ENCODE assay signal across 8 cellular contexts in the genomic region with DNA sequence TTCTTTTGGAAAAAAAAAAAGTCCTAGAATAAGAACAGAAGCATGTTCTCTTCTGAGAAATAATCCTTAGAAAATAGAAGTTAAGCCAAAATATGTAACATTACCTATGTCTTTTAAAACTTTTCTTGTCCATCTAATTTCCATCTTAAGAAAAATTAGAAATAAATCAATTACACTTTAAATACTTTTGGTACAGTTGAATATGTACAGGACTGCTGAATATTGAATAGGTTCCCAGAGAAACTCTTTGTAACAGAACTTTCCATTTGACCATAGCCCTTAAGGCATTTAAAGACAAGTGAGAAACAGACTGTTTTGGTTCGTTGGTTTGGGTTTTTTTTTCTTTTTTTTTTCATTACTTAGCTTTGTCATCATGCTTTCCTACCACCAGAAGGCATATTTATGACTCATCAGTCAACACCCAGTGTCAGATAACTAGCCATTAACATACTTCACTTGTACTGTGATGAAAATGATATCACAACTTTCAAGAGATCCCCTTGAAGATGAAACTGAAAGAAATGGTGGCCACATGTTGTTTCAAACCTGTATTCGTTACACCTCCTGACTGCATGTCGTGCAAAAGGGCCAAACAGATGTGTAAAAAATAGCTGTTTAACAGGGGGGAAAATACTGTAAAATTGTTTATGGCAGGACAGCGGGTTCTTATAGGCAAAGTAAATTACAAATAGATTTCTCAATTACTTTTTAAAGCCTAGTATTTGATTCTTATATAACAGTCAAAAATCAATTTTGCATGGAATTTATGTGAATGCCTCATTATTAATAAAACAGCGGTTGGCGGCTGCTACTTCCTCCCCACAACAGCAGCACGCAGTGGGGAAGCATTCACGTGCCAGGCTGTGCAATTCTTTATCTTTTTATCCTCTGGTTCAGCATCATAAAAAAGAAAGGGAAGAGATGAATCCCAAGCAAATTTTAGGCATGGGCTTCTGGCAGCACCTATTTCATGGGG.
DNase-seq lines count a peak whose midpoint lies in the region; ATAC-seq, FAIRE-seq and TF ChIP-seq lines count a peak whose summit lies in the region.

No MANE protein-coding gene starts in this region.

- H3K36me3 Mint-ChIP-seq in activated CD4-positive, alpha-beta memory T cell treated with anti-CD3 and anti-CD28 coated beads, Interleukin-2, amount 10 ng/mL, durations not matched to agents 7 days and 5 days (ENCODE audit: low read depth): peaks cover 6% of the 10 kb centered on the region
- H3K36me3 Mint-ChIP-seq in naive thymus-derived CD4-positive, alpha-beta T cell: peaks cover 0 to 11% (median 0%) of the 10 kb centered on the region in 5 donors

- CTCF ChIA-PET in activated CD4-positive, alpha-beta memory T cell treated with anti-CD3 and anti-CD28 coated beads, Interleukin-2, amount 10 ng/mL, durations not matched to agents 7 days and 5 days (lab: Charles Lee): interaction anchor here (1.6 kb wide), 1 partner anchor 57 kb away, joined by 4 read pairs; no protein-coding TSS in a partner anchor
- CTCF ChIA-PET in naive thymus-derived CD4-positive, alpha-beta T cell (lab: Charles Lee): no interaction called here

- H3K27me3 ChIP-seq in naive thymus-derived CD4-positive, alpha-beta T cell (ENCODE audit: control insufficient read depth in 2 of 2, insufficient read depth in 2 of 2, low read length in 2 of 2): no peaks in the 10 kb centered on the region
- no peaks in the 10 kb centered on the region for H3K27me3 ChIP-seq in esophagus squamous epithelium

- peaks cover 5% of the 10 kb centered on the region for H3K9me3 Mint-ChIP-seq in activated CD4-positive, alpha-beta memory T cell treated with anti-CD3 and anti-CD28 coated beads, Interleukin-2, amount 10 ng/mL, durations not matched to agents 7 days and 5 days
- peaks cover 0 to 7% (median 3%) of the 10 kb centered on the region in 11 donors for H3K9me3 Mint-ChIP-seq in naive thymus-derived CD4-positive, alpha-beta T cell

- POLR2A ChIA-PET in activated CD4-positive, alpha-beta memory T cell treated with anti-CD3 and anti-CD28 coated beads, Interleukin-2, amount 10 ng/mL, durations not matched to agents 7 days and 5 days (lab: Charles Lee): interaction anchor here (0.6 to 1.5 kb wide), 7 partner anchors 23 to 378 kb away, joined by 3 to 4 read pairs (median 3); a partner anchor contains a TSS
- POLR2A ChIA-PET in naive thymus-derived CD4-positive, alpha-beta T cell (lab: Charles Lee): no interaction called here

- TF ChIP-seq POLR2A in GM12892 (IDR thresholded peaks at IDR 0.05; ENCODE audit: low read depth, low read length) (no peak), esophagus squamous epithelium (IDR thresholded peaks at IDR 0.05) (no peak)

- H3K27ac ChIP-seq in naive thymus-derived CD4-positive, alpha-beta T cell (ENCODE audit: low read depth, low read length): no peak overlapping the region
- H3K27ac ChIP-seq in esophagus squamous epithelium: no peak overlapping the region

- intact Hi-C loops in naive thymus-derived CD4-positive, alpha-beta T cell (cut with micrococcal nuclease): loop anchor here in 1 of 2 donors (1.0 to 10.0 kb wide), 4 partner anchors 65 to 332 kb away; a partner anchor contains a TSS
- intact Hi-C loops in esophagus squamous epithelium (cut with DNase I): no loop called here

- WGBS in esophagus squamous epithelium, 2 donors: 52 to 54% methylated on average over 8 of the region's 8 CpGs

- H3K4me1 Mint-ChIP-seq in activated CD4-positive, alpha-beta memory T cell treated with anti-CD3 and anti-CD28 coated beads, Interleukin-2, amount 10 ng/mL, durations not matched to agents 7 days and 5 days: peaks cover 24% of the 10 kb centered on the region
- peaks cover 6 to 20% (median 8%) of the 10 kb centered on the region in 7 donors for H3K4me1 Mint-ChIP-seq in naive thymus-derived CD4-positive, alpha-beta T cell

- ATAC-seq in GM19468 (IDR thresholded peaks at IDR 0.05; ENCODE audit: extremely low read depth, unreplicated experiment) (peak; percentile 99), HG03442 (IDR thresholded peaks at IDR 0.05; ENCODE audit: unreplicated experiment) (peak; percentile 97)
- peak; percentile 89 for ATAC-seq in naive thymus-derived CD4-positive, alpha-beta T cell

- H3K4me3 ChIP-seq in naive thymus-derived CD4-positive, alpha-beta T cell (ENCODE audit: low read length): no peak overlapping the region
- H3K4me3 ChIP-seq in esophagus squamous epithelium: no peak overlapping the region

- H3K27ac Mint-ChIP-seq in activated CD4-positive, alpha-beta memory T cell treated with anti-CD3 and anti-CD28 coated beads, Interleukin-2, amount 10 ng/mL, durations not matched to agents 7 days and 5 days: peak overlapping the region; percentile 81
- peak overlapping the region in 2 of 9 donors; percentile 11 to 90 for H3K27ac Mint-ChIP-seq in naive thymus-derived CD4-positive, alpha-beta T cell

- peaks cover 0 to 7% of the 10 kb centered on the region in 2 donors for H3K4me1 ChIP-seq in naive thymus-derived CD4-positive, alpha-beta T cell (ENCODE audit: control insufficient read depth in 2 of 2, insufficient read depth in 2 of 2, low read length in 2 of 2)
- H3K4me1 ChIP-seq in esophagus squamous epithelium: no peaks in the 10 kb centered on the region

- no peak for TF ChIP-seq CTCF in esophagus squamous epithelium (IDR thresholded peaks at IDR 0.05)

- peaks cover 4% of the 10 kb centered on the region for H3K27me3 Mint-ChIP-seq in activated CD4-positive, alpha-beta memory T cell treated with anti-CD3 and anti-CD28 coated beads, Interleukin-2, amount 10 ng/mL, durations not matched to agents 7 days and 5 days
- H3K27me3 Mint-ChIP-seq in naive thymus-derived CD4-positive, alpha-beta T cell: peaks cover 0 to 1% (median 0%) of the 10 kb centered on the region in 5 donors

- peak; percentile 97 for FAIRE-seq in GM12892 (lab: Jason Lieb, UNC)

- DNase-seq in GM12892 (ENCODE audit: insufficient read length) (peak; percentile 33), cerebellum (ENCODE audit: low spot score) (no peak), esophagus squamous epithelium (lab: John Stamatoyannopoulos, UW) (no peak)
- DNase-seq in activated CD4-positive, alpha-beta memory T cell treated with anti-CD3 and anti-CD28 coated beads, Interleukin-2, amount 10 ng/mL, durations not matched to agents 7 days and 5 days: peak; percentile 33
- no peak for DNase-seq in naive thymus-derived CD4-positive, alpha-beta T cell
- DNase-seq in stimulated activated naive CD4-positive, alpha-beta T cell treated with Interleukin-2 at 50 U/mL for 16 hours (lab: John Stamatoyannopoulos, UW): no peak

- no peaks in the 10 kb centered on the region for H3K36me3 ChIP-seq in naive thymus-derived CD4-positive, alpha-beta T cell (ENCODE audit: control insufficient read depth in 2 of 3, insufficient read depth in 3 of 3, low read length in 3 of 3)
- no peaks in the 10 kb centered on the region for H3K36me3 ChIP-seq in esophagus squamous epithelium

- H3K4me3 Mint-ChIP-seq in activated CD4-positive, alpha-beta memory T cell treated with anti-CD3 and anti-CD28 coated beads, Interleukin-2, amount 10 ng/mL, durations not matched to agents 7 days and 5 days: peak overlapping the region; percentile 40
- H3K4me3 Mint-ChIP-seq in naive thymus-derived CD4-positive, alpha-beta T cell: peak overlapping the region in 2 of 10 donors; percentile 39 to 69

- H3K9me3 ChIP-seq in naive thymus-derived CD4-positive, alpha-beta T cell (ENCODE audit: control insufficient read depth in 2 of 3, low read length in 3 of 3): no peaks in the 10 kb centered on the region
- no peaks in the 10 kb centered on the region for H3K9me3 ChIP-seq in esophagus squamous epithelium

Comparison
In these comparisons a context has a peak if more than half of its experiments do, and no peak if none do; other contexts are left out.
1. DNase-seq: peak in GM12892 (single experiment) and activated CD4-positive, alpha-beta memory T cell treated with anti-CD3 and anti-CD28 coated beads, Interleukin-2, amount 10 ng/mL, durations not matched to agents 7 days and 5 days (single experiment); none in naive thymus-derived CD4-positive, alpha-beta T cell (0 of 9), cerebellum (single experiment), esophagus squamous epithelium (single experiment) and stimulated activated naive CD4-positive, alpha-beta T cell treated with Interleukin-2 at 50 U/mL for 16 hours (single experiment).
2. Peak in every context shown above with its lines, with median percentiles within 50 percentile points of each other: ATAC-seq.